In the genomic region with DNA sequence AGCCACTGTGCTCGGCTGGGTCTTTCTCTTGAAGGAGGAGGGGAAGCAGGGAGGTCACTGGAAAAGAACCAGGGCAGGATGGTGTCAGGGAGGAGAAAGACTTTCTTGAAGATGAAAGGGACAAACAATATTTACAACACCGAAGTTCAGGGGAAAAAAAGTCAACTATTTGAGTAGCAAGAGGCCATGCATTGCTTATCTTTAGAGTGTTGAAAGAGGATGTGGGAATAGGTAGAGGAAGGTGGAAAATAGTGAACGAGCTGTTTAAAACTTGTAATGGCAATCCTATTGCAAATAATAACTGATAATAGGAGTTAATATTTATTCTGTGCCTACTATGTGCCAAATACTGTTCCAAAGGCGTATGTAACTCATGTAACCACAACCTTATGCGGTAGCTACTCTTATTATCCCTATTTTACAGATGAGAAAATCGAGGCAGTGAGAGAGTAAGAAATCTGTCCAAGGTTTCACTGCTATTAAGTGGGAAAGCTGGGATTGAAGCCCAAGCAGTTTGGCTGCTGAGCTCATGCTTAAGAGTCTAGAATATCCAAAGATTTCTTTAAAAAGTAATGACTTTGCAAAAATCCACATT, we compare ENCODE assay signal across 31 cellular contexts. TPM values are rescaled to one million over a fixed set of nuclear protein-coding genes. Genes with fewer than 3 reads are reported as not detected.
"Had no signal": no experiment of that assay in that cellular context is flagged by ENCODE, and none has a peak within 500 bp of the region (broad histone marks: within the 10 kb centered on the region; RNA-seq: fewer than 3 reads in every experiment).

No MANE protein-coding gene starts in this region.

- H3K9ac ChIP-seq: neural progenitor cell, parathyroid adenoma had no signal

- H3K27ac ChIP-seq: neural progenitor cell, ovary, parathyroid adenoma, right lobe of liver, sigmoid colon, spleen, stomach, thoracic aorta, thyroid gland, upper lobe of right lung, uterus had no signal

- H3K4me1 ChIP-seq: neural progenitor cell, parathyroid adenoma, right lobe of liver, sigmoid colon, spleen, stomach, thyroid gland, tibial nerve, upper lobe of right lung, uterus had no signal

- H3K9me3 Mint-ChIP-seq: neural progenitor cell, type B pancreatic cell had no signal

- H3K4me1 Mint-ChIP-seq: naive B cell; naive thymus-derived CD8-positive, alpha-beta T cell; stimulated activated naive B cell treated with anti-CD40 and anti-IgM and Interleukin-4, amounts not matched to agents 10 μg/mL and 1 μg/mL and 100 μg/mL, for 72 hours had no signal

- H3K4me3 ChIP-seq: neural progenitor cell, ovary, psoas muscle, right lobe of liver, sigmoid colon, spleen, stomach, thoracic aorta, thyroid gland, upper lobe of right lung, uterus had no signal

- H3K9me3 ChIP-seq: ovary, psoas muscle, right lobe of liver, sigmoid colon, stomach, thoracic aorta, thyroid gland, tibial nerve, upper lobe of right lung, uterus had no signal

- H3K36me3 Mint-ChIP-seq: naive B cell; naive thymus-derived CD8-positive, alpha-beta T cell; natural killer cell treated with Interleukin-12 subunit alpha and Interleukin-12 subunit beta and Interleukin-15 and Interleukin-18, amount 100 ng/mL, for 72 hours; neural progenitor cell; stimulated activated naive B cell treated with anti-CD40 and anti-IgM and Interleukin-4, amounts not matched to agents 10 μg/mL and 1 μg/mL and 100 μg/mL, for 72 hours; type B pancreatic cell had no signal

- H3K4me3 Mint-ChIP-seq: naive thymus-derived CD8-positive, alpha-beta T cell; natural killer cell treated with Interleukin-12 subunit alpha and Interleukin-12 subunit beta and Interleukin-15 and Interleukin-18, amount 100 ng/mL, for 72 hours; neural progenitor cell; stimulated activated naive B cell treated with anti-CD40 and anti-IgM and Interleukin-4, amounts not matched to agents 10 μg/mL and 1 μg/mL and 100 μg/mL, for 72 hours; stimulated activated naive CD8-positive, alpha-beta T cell treated with anti-CD3 and anti-CD28 coated beads, Interleukin-15, Interleukin-2, amounts not matched to agents 100 ng/mL and 50 ng/mL, for 24 hours; type B pancreatic cell had no signal

- FAIRE-seq: small intestine had no signal

- H3K4me2 ChIP-seq: neural progenitor cell had no signal

- H3K36me3 ChIP-seq: neural progenitor cell, ovary, right lobe of liver, sigmoid colon, spleen, stomach, thoracic aorta, thyroid gland, tibial nerve, upper lobe of right lung, uterus had no signal

- ATAC-seq: naive thymus-derived CD8-positive, alpha-beta T cell; natural killer cell treated with Interleukin-12 subunit alpha and Interleukin-12 subunit beta and Interleukin-15 and Interleukin-18, amount 100 ng/mL, for 72 hours; right cardiac atrium; stimulated activated naive B cell treated with anti-CD40 and anti-IgM and Interleukin-4, amounts not matched to agents 10 μg/mL and 1 μg/mL and 100 μg/mL, for 72 hours; upper lobe of right lung had no signal

- H2AFZ ChIP-seq: neural progenitor cell, parathyroid adenoma had no signal

- H3K27ac Mint-ChIP-seq: naive B cell; natural killer cell treated with Interleukin-12 subunit alpha and Interleukin-12 subunit beta and Interleukin-15 and Interleukin-18, amount 100 ng/mL, for 72 hours; neural progenitor cell; progenitor cell of endocrine pancreas; stimulated activated naive B cell treated with anti-CD40 and anti-IgM and Interleukin-4, amounts not matched to agents 10 μg/mL and 1 μg/mL and 100 μg/mL, for 72 hours; stimulated activated naive CD8-positive, alpha-beta T cell treated with anti-CD3 and anti-CD28 coated beads, Interleukin-15, Interleukin-2, amounts not matched to agents 100 ng/mL and 50 ng/mL, for 24 hours; type B pancreatic cell had no signal

- DNase-seq: naive B cell; naive thymus-derived CD8-positive, alpha-beta T cell; occipital lobe; ovary; posterior cingulate gyrus; psoas muscle; right cardiac atrium; right lobe of liver; sigmoid colon; small intestine; spleen; stimulated activated CD4-positive, alpha-beta T cell treated with anti-CD3 and anti-CD28 coated beads, Interleukin-12 subunit alpha, Interleukin-12 subunit beta, amount 100 ng/mL, for 4 hours; stimulated activated CD4-positive, alpha-beta T cell treated with anti-CD3 and anti-CD28 coated beads, Interleukin-1b, Interleukin-23, amount 100 ng/mL, for 48 hours; stimulated activated CD4-positive, alpha-beta T cell treated with anti-CD3 and anti-CD28 coated beads, Interleukin-4, amount 100 ng/mL, for 1 hour; stimulated activated CD4-positive, alpha-beta T cell treated with anti-CD3 and anti-CD28 coated beads, Interleukin-4, amount 100 ng/mL, for 4 hours; stimulated activated CD8-positive, alpha-beta memory T cell treated with anti-CD3 and anti-CD28 coated beads, Interleukin-4, amount 100 ng/mL, for 48 hours; stimulated activated naive B cell treated with anti-CD40 and anti-IgM and Interleukin-4, amounts not matched to agents 10 μg/mL and 1 μg/mL and 100 μg/mL, for 72 hours; stimulated activated naive CD4-positive, alpha-beta T cell treated with Interleukin-2 at 50 U/mL for 16 hours; stomach; thyroid gland; upper lobe of right lung; uterus had no signal

- H3K27me3 ChIP-seq: neural progenitor cell, ovary, right lobe of liver, sigmoid colon, spleen, stomach, thyroid gland, tibial nerve, upper lobe of right lung, uterus had no signal

- H3K27me3 Mint-ChIP-seq: naive B cell; natural killer cell treated with Interleukin-12 subunit alpha and Interleukin-12 subunit beta and Interleukin-15 and Interleukin-18, amount 100 ng/mL, for 72 hours; stimulated activated naive B cell treated with anti-CD40 and anti-IgM and Interleukin-4, amounts not matched to agents 10 μg/mL and 1 μg/mL and 100 μg/mL, for 72 hours; stimulated activated naive CD8-positive, alpha-beta T cell treated with anti-CD3 and anti-CD28 coated beads, Interleukin-15, Interleukin-2, amounts not matched to agents 100 ng/mL and 50 ng/mL, for 24 hours had no signal

RNA-seq across cellular contexts. Expression of gene MLIP, which starts 12.7 kb away (rescaled TPM):
- total RNA-seq: naive thymus-derived CD8-positive, alpha-beta T cell; natural killer cell treated with Interleukin-12 subunit alpha and Interleukin-12 subunit beta and Interleukin-15 and Interleukin-18, amount 100 ng/mL, for 72 hours; progenitor cell of endocrine pancreas; stomach; uterus had no signal
- polyA plus RNA-seq: naive thymus-derived CD8-positive, alpha-beta T cell; neural cell had no signal
